8 cellular contexts compared by ENCODE assay signal in the genomic region with DNA sequence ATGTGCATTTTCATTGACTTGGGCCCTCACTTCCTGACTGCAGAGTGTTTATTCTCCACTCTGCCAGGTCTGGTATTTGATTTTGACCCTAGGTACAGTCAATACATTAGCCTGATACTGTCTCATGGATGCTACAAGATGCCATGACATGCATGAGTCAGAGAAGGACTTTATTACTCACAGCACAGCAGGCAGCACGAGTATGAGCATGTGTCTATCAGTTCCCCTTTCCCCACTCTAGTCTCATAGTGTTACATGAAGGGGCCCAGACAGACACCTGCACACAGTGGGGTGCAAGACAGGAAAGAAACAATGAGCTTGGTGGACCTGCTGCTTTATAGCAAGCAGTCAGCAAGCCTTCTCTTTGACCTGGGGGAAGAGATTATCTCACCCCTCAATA. TPM values are rescaled to one million over a fixed set of nuclear protein-coding genes. Genes with fewer than 3 reads are reported as not detected.
DNase-seq lines count a peak whose midpoint lies in the region; ATAC-seq and TF ChIP-seq lines count a peak whose summit lies in the region.

No MANE protein-coding gene starts in this region.

- no peak overlapping the region for H4K8ac ChIP-seq in trophoblast cell (ENCODE audit: low read depth, low read length)

- no peak overlapping the region for H4K12ac ChIP-seq in trophoblast cell (ENCODE audit: low read depth, low read length)

- no peak overlapping the region for H3K4ac ChIP-seq in trophoblast cell (ENCODE audit: low read depth, low read length)

- no peak overlapping the region for H3K9ac ChIP-seq in trophoblast cell (ENCODE audit: low read length)

- no peak overlapping the region for H2BK5ac ChIP-seq in trophoblast cell (ENCODE audit: low read depth, low read length, poor library complexity)

- no peak overlapping the region for H3K4me3 ChIP-seq in trophoblast cell (ENCODE audit: low read depth, low read length)
- H3K4me3 ChIP-seq in gastrocnemius medialis: no peak overlapping the region

- H3K18ac ChIP-seq in trophoblast cell (ENCODE audit: low read length): no peak overlapping the region

- no peaks in the 10 kb centered on the region for H3K79me1 ChIP-seq in trophoblast cell (ENCODE audit: low read length)

- no peak overlapping the region for H3K23ac ChIP-seq in trophoblast cell (ENCODE audit: low read length)

- H2BK120ac ChIP-seq in trophoblast cell (ENCODE audit: insufficient read depth, low read length, poor library complexity): no peak overlapping the region

- no peaks in the 10 kb centered on the region for H3K79me2 ChIP-seq in trophoblast cell (ENCODE audit: control insufficient read depth, insufficient read depth, low read length, poor library complexity)

- H2AK5ac ChIP-seq in trophoblast cell (ENCODE audit: low read length): no peak overlapping the region

- no peak for TF ChIP-seq POLR2A in gastrocnemius medialis (IDR thresholded peaks at IDR 0.05)

- no peak overlapping the region for H3K4me2 ChIP-seq in trophoblast cell (ENCODE audit: low read length)

- no peaks in the 10 kb centered on the region for H3K9me3 ChIP-seq in trophoblast cell (ENCODE audit: insufficient read depth, low read depth, low read length)
- no peaks in the 10 kb centered on the region for H3K9me3 ChIP-seq in gastrocnemius medialis

- H3K27me3 ChIP-seq in trophoblast cell (ENCODE audit: insufficient read depth, low read length): no peaks in the 10 kb centered on the region
- no peaks in the 10 kb centered on the region for H3K27me3 ChIP-seq in gastrocnemius medialis

- DNase-seq in NCI-H146 treated with DMSO at 0.1 percent for 48 hours (lab: John Stamatoyannopoulos, UW; ENCODE audit: unreplicated experiment) (peak; percentile 27), glomerular visceral epithelial cell (ENCODE audit: extremely low spot score) (peak; percentile 24), posterior vena cava (ENCODE audit: low spot score) (no peak), trophoblast cell (no peak), gastrocnemius medialis (no peak), SK-N-DZ (ENCODE audit: low spot score) (no peak)

- H3K27ac ChIP-seq in trophoblast cell (ENCODE audit: low read depth, low read length): no peak overlapping the region
- no peak overlapping the region for H3K27ac ChIP-seq in gastrocnemius medialis

- ATAC-seq in GM18868 (IDR thresholded peaks at IDR 0.05; ENCODE audit: unreplicated experiment) (peak; percentile 99), HG02588 (IDR thresholded peaks at IDR 0.05; ENCODE audit: unreplicated experiment) (peak; percentile 97), gastrocnemius medialis (no peak)

- no peak overlapping the region for H2BK12ac ChIP-seq in trophoblast cell (ENCODE audit: low read length)

- no peak overlapping the region for H2AFZ ChIP-seq in trophoblast cell (ENCODE audit: insufficient read depth, low read length, poor library complexity)

- no peak overlapping the region for H3K14ac ChIP-seq in trophoblast cell (ENCODE audit: low read length)

- WGBS in trophoblast cell (ENCODE audit: extremely low coverage, insufficient coverage, insufficient read length): no CpG with 5 or more reads among the region's 1 CpG

- no peak for TF ChIP-seq CTCF in gastrocnemius medialis (IDR thresholded peaks at IDR 0.05 in 4 of 5, conservative IDR thresholded peaks at IDR 0.05 in 1 of 5)

- in situ Hi-C loops in gastrocnemius medialis (cut with MboI; ENCODE audit: low sequenced_read_pairs in 4 of 4): no loop called here

- H4K91ac ChIP-seq in trophoblast cell (ENCODE audit: low read depth, low read length): no peak overlapping the region

- intact Hi-C loops in posterior vena cava (cut with DNase I): no loop called here
- intact Hi-C loops in gastrocnemius medialis (cut with DNase I; ENCODE audit: low total_unique reads): no loop called here

- H3K4me1 ChIP-seq in trophoblast cell (ENCODE audit: control insufficient read depth in 1 of 2, insufficient read depth in 2 of 2, low read length in 2 of 2) (no peaks in the 10 kb centered on the region), gastrocnemius medialis (no peaks in the 10 kb centered on the region)

- H3K36me3 ChIP-seq in trophoblast cell (ENCODE audit: control insufficient read depth in 1 of 2, insufficient read depth in 2 of 2, low read length in 2 of 2): peaks cover 0 to 3% of the 10 kb centered on the region in 2 experiments
- H3K36me3 ChIP-seq in gastrocnemius medialis: no peaks in the 10 kb centered on the region

RNA-seq across cellular contexts. Expression of a gene that starts 19.6 kb away (rescaled TPM):
- total RNA-seq in posterior vena cava (10 to 100 TPM in 1 of 2 donors, 1 to 10 TPM in 1; 7.5 to 21.3 TPM), gastrocnemius medialis (under 1 TPM; 0.07 to 0.41 (median 0.24) TPM)
- polyA plus RNA-seq in trophoblast cell (2013): 10.0 and 10.4 TPM in 2 replicates
- polyA plus RNA-seq in SK-N-DZ (2014; cell fraction: cytosol; rRNA removed): 0.17 and 0.46 TPM in 2 replicates
- polyA plus RNA-seq in SK-N-DZ (2014; cell fraction: nucleus; rRNA removed): 0.24 and 0.35 TPM in 2 replicates

Comparison
In these comparisons a context has a peak if more than half of its experiments do, and no peak if none do; other contexts are left out.
1. ATAC-seq: peak in GM18868 (single experiment) and HG02588 (single experiment); none in gastrocnemius medialis (0 of 2).
2. DNase-seq: peak in NCI-H146 treated with DMSO at 0.1 percent for 48 hours (single experiment) and glomerular visceral epithelial cell (single experiment); none in posterior vena cava (single experiment), trophoblast cell (0 of 2), gastrocnemius medialis (0 of 2) and SK-N-DZ (single experiment).
3. RNA of a gene that starts 19.6 kb away (total RNA-seq): 7.5 to 21.3 TPM in posterior vena cava; 0.07 to 0.41 TPM in gastrocnemius medialis; every median in the first group is over 4 times any median in the second.